In genomic region chr1:26921462-26922200, GRCh38 we compare ENCODE assay signal across 8 cellular contexts. TPM values are rescaled to one million over a fixed set of nuclear protein-coding genes. Genes with fewer than 3 reads are reported as not detected.
DNase-seq lines count a peak whose midpoint lies in the region; ATAC-seq and TF ChIP-seq lines count a peak whose summit lies in the region.

TSS of gene NUDC (plus strand) at chr1:26921743. CDS start at chr1:26921849, 106 bp downstream.

- no peaks in the 10 kb centered on the region for H3K9me3 Mint-ChIP-seq in activated T-cell treated with anti-CD3 and anti-CD28 coated beads, Interleukin-2, amount 50 U/mL, for 4 hours

- DNase-seq in DMS53 (lab: John Stamatoyannopoulos, UW) (peak; percentile 100), KG1 (lab: John Stamatoyannopoulos, UW) (peak; percentile 97), Panc1 (ENCODE audit: low read depth, low spot score) (peak; percentile 87), erythroblast (lab: John Stamatoyannopoulos, UW) (peak; percentile 98)
- DNase-seq in activated T-cell treated with anti-CD3 and anti-CD28 coated beads, Interleukin-2, amount 50 U/mL, for 4 hours, result peak; percentile 91
- peak; percentile 97 for DNase-seq in stimulated activated CD8-positive, alpha-beta memory T cell treated with anti-CD3 and anti-CD28 coated beads, Interleukin-4, amount 100 ng/mL, for 48 hours

- no TSS peak for BruUV-seq in Panc1 (replicated peaks; lab: Mats Ljungman, UMichigan)

- intact Hi-C loops in Panc1 (cut with micrococcal nuclease; ENCODE audit: unreplicated experiment), result no loop called here

- H3K36me3 ChIP-seq in Panc1 (ENCODE audit: control insufficient read depth, insufficient read depth, low read length), result peaks cover 28% of the 10 kb centered on the region
- peaks cover 5 to 17% of the 10 kb centered on the region in 2 donors for H3K36me3 ChIP-seq in mucosa of rectum (ENCODE audit: control insufficient read depth in 2 of 2, insufficient read depth in 2 of 2, low read length in 2 of 2)

- peak within 1 kb of the TSS; percentile 79 to 97 for H3K9ac ChIP-seq in mucosa of rectum (ENCODE audit: low read depth in 1 of 2, low read length in 2 of 2)

- H3K9me3 ChIP-seq in Panc1 (ENCODE audit: control insufficient read depth, insufficient read depth, low read depth, low read length), result no peaks in the 10 kb centered on the region
- H3K9me3 ChIP-seq in mucosa of rectum (ENCODE audit: control insufficient read depth in 2 of 2, low read length in 2 of 2), result no peaks in the 10 kb centered on the region

- H3K27me3 ChIP-seq in Panc1 (ENCODE audit: control insufficient read depth, insufficient read depth, low read length) (no peaks in the 10 kb centered on the region), mucosa of rectum (ENCODE audit: control insufficient read depth in 2 of 2, insufficient read depth in 2 of 2, low read length in 2 of 2) (no peaks in the 10 kb centered on the region)

- peak; percentile 95 for TF ChIP-seq POLR2A in erythroblast (IDR thresholded peaks at IDR 0.05; ENCODE audit: low read length)

- peaks cover 23% of the 10 kb centered on the region for H3K4me1 ChIP-seq in Panc1 (ENCODE audit: control insufficient read depth, insufficient read depth, low read length)
- H3K4me1 ChIP-seq in mucosa of rectum (ENCODE audit: control insufficient read depth in 2 of 2, insufficient read depth in 2 of 2, low read length in 2 of 2), result peaks cover 19% of the 10 kb centered on the region in 2 donors

- H3K4me3 ChIP-seq in Panc1 (ENCODE audit: low read depth in 2 of 2, low read length in 2 of 2) (peak within 1 kb of the TSS; percentile 82 to 87), mucosa of rectum (ENCODE audit: low read length in 2 of 2) (peak within 1 kb of the TSS; percentile 91 to 98)

- no peak for TF ChIP-seq CTCF in Panc1 (IDR thresholded peaks at IDR 0.05)

- CTCF ChIA-PET in Panc1 (lab: Charles Lee), result no interaction called here

- H3K36me3 Mint-ChIP-seq in activated T-cell treated with anti-CD3 and anti-CD28 coated beads, Interleukin-2, amount 50 U/mL, for 4 hours (ENCODE audit: insufficient read depth), result peaks cover 20% of the 10 kb centered on the region

- POLR2A ChIA-PET in Panc1 (lab: Charles Lee), result interaction anchor here (0.5 to 1.0 kb wide), 5 partner anchors 9 to 557 kb away, joined by 3 to 10 read pairs (median 6); no protein-coding TSS in a partner anchor

- H3K27ac ChIP-seq in Panc1 (ENCODE audit: low read length) (peak within 1 kb of the TSS; percentile 98), mucosa of rectum (ENCODE audit: low read depth in 2 of 2, low read length in 2 of 2) (peak within 1 kb of the TSS; percentile 80 to 88)

- H3K4me3 Mint-ChIP-seq in activated T-cell treated with anti-CD3 and anti-CD28 coated beads, Interleukin-2, amount 50 U/mL, for 4 hours, result peak within 1 kb of the TSS; percentile 94

- ATAC-seq in GM21723 (IDR thresholded peaks at IDR 0.05; ENCODE audit: unreplicated experiment), result peak; percentile 93
- ATAC-seq in Panc1, result peak; percentile 98
- peak; percentile 93 to 96 for ATAC-seq in activated T-cell treated with anti-CD3 and anti-CD28 coated beads, Interleukin-2, amount 50 U/mL, for 4 hours

- in situ Hi-C loops in Panc1 (cut with HindIII; ENCODE audit: low pct_unique_long_range_greater_than_20kb, low sequenced_read_pairs), result no loop called here

- H3K27me3 Mint-ChIP-seq in activated T-cell treated with anti-CD3 and anti-CD28 coated beads, Interleukin-2, amount 50 U/mL, for 4 hours (ENCODE audit: low read depth), result no peaks in the 10 kb centered on the region

- peaks cover 41% of the 10 kb centered on the region for H3K4me1 Mint-ChIP-seq in activated T-cell treated with anti-CD3 and anti-CD28 coated beads, Interleukin-2, amount 50 U/mL, for 4 hours (ENCODE audit: low read depth)

RNA-seq across cellular contexts. Expression of gene NUDC, which starts in this region (rescaled TPM):
- 161 TPM for total RNA-seq in Panc1 (2021; ENCODE audit: unreplicated experiment)
- 340 TPM for polyA plus RNA-seq in Panc1 (2012; ENCODE audit: insufficient read length)
- total RNA-seq in activated T-cell treated with anti-CD3 and anti-CD28 coated beads, Interleukin-2, amount 50 U/mL, for 4 hours, result 100 to 1,000 TPM; 182 to 204 (median 186) TPM

Comparison
In these comparisons a context has a peak if more than half of its experiments do, and no peak if none do; other contexts are left out.
1. Peak in every context shown above with its lines: DNase-seq, ATAC-seq, H3K4me3 ChIP-seq and H3K27ac ChIP-seq.